In the genomic region with DNA sequence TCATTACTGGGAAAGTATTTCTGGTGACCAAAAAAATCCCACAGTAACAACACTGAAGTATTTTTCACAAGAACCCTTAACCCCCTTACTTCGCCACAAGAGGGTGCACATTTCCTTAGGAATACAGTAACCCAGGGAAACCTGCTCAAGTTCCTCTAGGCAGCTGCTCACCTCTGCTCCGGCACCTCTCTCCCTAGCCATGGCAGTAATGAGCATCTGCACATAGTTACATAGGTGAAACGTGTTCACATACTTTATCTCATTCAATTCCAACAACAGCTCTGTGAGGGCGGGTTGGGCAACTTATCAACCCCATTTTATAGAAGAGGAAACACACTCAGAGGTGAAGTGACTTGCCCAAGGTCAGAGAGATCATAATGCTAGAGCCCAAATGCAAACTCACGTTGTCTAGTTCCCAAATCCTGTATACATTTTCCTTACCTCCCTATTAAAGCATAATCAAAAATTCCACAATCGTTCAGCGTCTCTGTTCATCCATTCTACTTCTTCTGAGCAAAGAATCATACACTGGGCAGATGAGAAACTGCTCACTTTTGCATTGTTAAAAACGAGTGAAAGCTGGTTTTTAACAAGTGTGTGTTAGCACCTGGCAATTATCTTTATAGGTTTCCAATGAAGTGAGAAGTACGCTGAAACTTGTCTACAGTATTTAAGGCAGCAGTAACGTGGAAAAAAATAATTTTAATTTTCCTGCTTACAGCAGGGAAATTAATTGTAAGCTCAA, we compare ENCODE assay signal across 7 cellular contexts.
A peak's percentile ranks its signal among the peaks of the same experiment; 100 is the strongest.
DNase-seq lines count a peak whose midpoint lies in the region; ATAC-seq and TF ChIP-seq lines count a peak whose summit lies in the region.

No MANE protein-coding gene starts in this region.

- H3K36me3 ChIP-seq in IMR-90 (ENCODE audit: control insufficient read depth, insufficient read depth, low read length) (no peaks in the 10 kb centered on the region), OCI-LY1 (ENCODE audit: insufficient read depth, low read length) (no peaks in the 10 kb centered on the region), mesodermal cell (ENCODE audit: control insufficient read depth, insufficient read depth, low read length) (peaks cover 2% of the 10 kb centered on the region)

- H3K4me3 ChIP-seq in IMR-90 (ENCODE audit: insufficient read depth, low read depth, low read length) (no peak overlapping the region), OCI-LY1 (ENCODE audit: low read depth, low read length, poor library complexity, severe bottlenecking) (no peak overlapping the region), mesodermal cell (ENCODE audit: extremely low read depth, insufficient read depth, low read length, poor library complexity, severe bottlenecking) (no peak overlapping the region)

- in situ Hi-C loops in IMR-90 (cut with MboI; ENCODE audit: low sequenced_read_pairs) = loop anchor here (10.0 kb wide), 1 partner anchor 191 kb away; no protein-coding TSS in a partner anchor

- no peak overlapping the region for H3K27ac ChIP-seq in IMR-90 (ENCODE audit: insufficient read depth, low read length)
- H3K27ac ChIP-seq in OCI-LY1 (ENCODE audit: low read depth, low read length, poor library complexity, severe bottlenecking) = no peak overlapping the region
- peak overlapping the region; percentile 68 for H3K27ac ChIP-seq in mesodermal cell (ENCODE audit: low read depth, low read length, severe bottlenecking)

- intact Hi-C loops in IMR-90 (cut with micrococcal nuclease) = loop anchor here (2.0 to 5.0 kb wide), 5 partner anchors 72 to 368 kb away; no protein-coding TSS in a partner anchor

- no peak for TF ChIP-seq POLR2A in IMR-90 (IDR thresholded peaks at IDR 0.05; ENCODE audit: low read depth, low read length)

- CTCF ChIA-PET in IMR-90 (lab: Yijun Ruan, JAX) = interaction anchor here (1.0 to 2.5 kb wide), 5 partner anchors 34 to 180 kb away, joined by 3 to 15 read pairs (median 8); no protein-coding TSS in a partner anchor

- no peak overlapping the region; the same call in 1 of the 2 replicates for H2BK20ac ChIP-seq in IMR-90 (ENCODE audit: low read depth, low read length)

- H2BK5ac ChIP-seq in IMR-90 (ENCODE audit: low read depth, low read length, poor library complexity, severe bottlenecking) = no peak overlapping the region

- H3K79me2 ChIP-seq in OCI-LY1 (ENCODE audit: insufficient read depth, low read length) = no peaks in the 10 kb centered on the region

- H2BK120ac ChIP-seq in IMR-90 (ENCODE audit: low read depth, low read length) = peak overlapping the region; percentile 45

- H4K8ac ChIP-seq in IMR-90 (ENCODE audit: low read depth in 2 of 2, low read length in 2 of 2) = peak overlapping the region in 1 of 2 experiments; percentile 20; a peak in 1 of 4 replicates

- H4K91ac ChIP-seq in IMR-90 (ENCODE audit: insufficient read depth, low read depth, low read length) = no peak overlapping the region

- no peak overlapping the region for H2AFZ ChIP-seq in IMR-90 (replicated peaks; ENCODE audit: low read length, poor library complexity)
- H2AFZ ChIP-seq in OCI-LY1 (ENCODE audit: low read length) = no peak overlapping the region

- POLR2A ChIA-PET in IMR-90 (lab: Charles Lee; ENCODE audit: unreplicated experiment) = interaction anchor here (1.0 kb wide), 1 partner anchor 89 kb away, joined by 3 read pairs; no protein-coding TSS in a partner anchor

- peak; percentile 79 for TF ChIP-seq CTCF in IMR-90 (conservative IDR thresholded peaks at IDR 0.05; ENCODE audit: low read depth, low read length)
- peak; percentile 65; the same call in 1 of the 2 replicates for TF ChIP-seq CTCF in OCI-LY1 (IDR thresholded peaks at IDR 0.05; ENCODE audit: low read length)

- H4K20me1 ChIP-seq in IMR-90 (ENCODE audit: insufficient read depth, low read length) (peaks cover 63% of the 10 kb centered on the region), OCI-LY1 (ENCODE audit: insufficient read depth, low read length) (no peaks in the 10 kb centered on the region)

- 0 out of 2 replicates have a peak overlapping the region, but pooled peaks have one; percentile 44 for H3K23ac ChIP-seq in IMR-90 (ENCODE audit: low read depth, low read length)

- BruUV-seq in IMR-90 (replicated peaks; lab: Mats Ljungman, UMichigan) = no TSS peak

- H3K9ac ChIP-seq in IMR-90 (ENCODE audit: low read depth, low read length) = no peak overlapping the region
- H3K9ac ChIP-seq in OCI-LY1 (ENCODE audit: low read length) = no peak overlapping the region

- H3K4me2 ChIP-seq in IMR-90 (ENCODE audit: low read depth, low read length) = no peak overlapping the region
- H3K4me2 ChIP-seq in OCI-LY1 (ENCODE audit: low read length) = no peak overlapping the region

- dilution Hi-C loops in IMR-90 (cut with HindIII; ENCODE audit: low sequenced_read_pairs, unreplicated experiment) = no loop called here

- no peaks in the 10 kb centered on the region for H3F3A ChIP-seq in OCI-LY1 (ENCODE audit: insufficient read depth, low read length)

- WGBS in IMR-90 (ENCODE audit: extremely low coverage in 2 of 2, insufficient read length in 1 of 2), 2 experiments = no CpG with 5 or more reads among the region's 10 CpGs
- 60 to 64% methylated on average over 7 to 8 of the region's 10 CpGs for WGBS in mesodermal cell (ENCODE audit: insufficient coverage in 2 of 2), 2 experiments

- H3K9me1 ChIP-seq in IMR-90 (ENCODE audit: insufficient read depth, low read length) = peaks cover 14% of the 10 kb centered on the region

- H3K9me3 ChIP-seq in IMR-90 (ENCODE audit: control insufficient read depth, insufficient read depth, low read length) = no peaks in the 10 kb centered on the region
- H3K9me3 ChIP-seq in OCI-LY1 (ENCODE audit: low read length) = no peaks in the 10 kb centered on the region
- no peaks in the 10 kb centered on the region for H3K9me3 ChIP-seq in mesodermal cell (ENCODE audit: control insufficient read depth, low read length)

- no peak overlapping the region for H2AK9ac ChIP-seq in IMR-90 (replicated peaks; ENCODE audit: low read depth, low read length, poor library complexity)

- H3K79me1 ChIP-seq in IMR-90 (ENCODE audit: low read depth in 1 of 2, low read length in 2 of 2) = peaks cover 20 to 71% of the 10 kb centered on the region in 2 experiments

- DNase-seq in ELF-1 (ENCODE audit: low read depth, low spot score) = peak; percentile 67
- peak; percentile 89 for DNase-seq in IMR-90
- DNase-seq in ecto neural progenitor cell (ENCODE audit: low spot score) = peak; percentile 54

- H3K14ac ChIP-seq in IMR-90 (replicated peaks; ENCODE audit: low read depth, low read length) = no peak overlapping the region

- H2BK15ac ChIP-seq in IMR-90 (ENCODE audit: low read depth, low read length) = 0 out of 3 replicates have a peak overlapping the region, but pooled peaks have one; percentile 36

- ATAC-seq in IMR-90 (ENCODE audit: low read depth) (peak; percentile 31), HG03175 (IDR thresholded peaks at IDR 0.05; ENCODE audit: unreplicated experiment) (no peak), GM18873 (IDR thresholded peaks at IDR 0.05; ENCODE audit: low FRiP score, unreplicated experiment) (no peak)

- 0 out of 2 replicates have a peak overlapping the region, but pooled peaks have one; percentile 34 for H3K4ac ChIP-seq in IMR-90 (ENCODE audit: low read depth, low read length)

- no peak overlapping the region for H3K18ac ChIP-seq in IMR-90 (ENCODE audit: low read depth, low read length)

- peaks cover 34% of the 10 kb centered on the region for H3K4me1 ChIP-seq in IMR-90 (ENCODE audit: control insufficient read depth, insufficient read depth, low read length)
- H3K4me1 ChIP-seq in OCI-LY1 (ENCODE audit: insufficient read depth, low read length, severe bottlenecking) = no peaks in the 10 kb centered on the region
- H3K4me1 ChIP-seq in mesodermal cell (ENCODE audit: control insufficient read depth, insufficient read depth, low read length, poor library complexity, severe bottlenecking) = peaks cover 58% of the 10 kb centered on the region

- no peaks in the 10 kb centered on the region for H3K9me2 ChIP-seq in OCI-LY1 (ENCODE audit: low read depth, low read length)

- no peaks in the 10 kb centered on the region for H3K27me3 ChIP-seq in IMR-90 (ENCODE audit: control insufficient read depth, insufficient read depth, low read length)
- H3K27me3 ChIP-seq in OCI-LY1 (ENCODE audit: insufficient read depth, low read length) = no peaks in the 10 kb centered on the region

- peak; percentile 84 for TF ChIP-seq RAD21 in IMR-90 (IDR thresholded peaks at IDR 0.05; ENCODE audit: low read length)

- no peak overlapping the region for H4K5ac ChIP-seq in IMR-90 (ENCODE audit: low read depth, low read length)

- H2AK5ac ChIP-seq in IMR-90 (ENCODE audit: low read depth, low read length) = peak overlapping the region; percentile 76

- no peak overlapping the region for H3K56ac ChIP-seq in IMR-90 (ENCODE audit: extremely low read depth, insufficient read depth, low read length)

TF ChIP-seq in IMR-90, 13 proteins besides CTCF, POLR2A, EP300 and RAD21:
- no peak for TF ChIP-seq RFX5 (IDR thresholded peaks at IDR 0.05; ENCODE audit: low read depth, low read length)
- no peak for TF ChIP-seq MAFK (IDR thresholded peaks at IDR 0.05; ENCODE audit: low read depth, low read length)
- TF ChIP-seq, protein P1, sequence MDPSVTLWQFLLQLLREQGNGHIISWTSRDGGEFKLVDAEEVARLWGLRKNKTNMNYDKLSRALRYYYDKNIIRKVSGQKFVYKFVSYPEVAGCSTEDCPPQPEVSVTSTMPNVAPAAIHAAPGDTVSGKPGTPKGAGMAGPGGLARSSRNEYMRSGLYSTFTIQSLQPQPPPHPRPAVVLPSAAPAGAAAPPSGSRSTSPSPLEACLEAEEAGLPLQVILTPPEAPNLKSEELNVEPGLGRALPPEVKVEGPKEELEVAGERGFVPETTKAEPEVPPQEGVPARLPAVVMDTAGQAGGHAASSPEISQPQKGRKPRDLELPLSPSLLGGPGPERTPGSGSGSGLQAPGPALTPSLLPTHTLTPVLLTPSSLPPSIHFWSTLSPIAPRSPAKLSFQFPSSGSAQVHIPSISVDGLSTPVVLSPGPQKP (IDR thresholded peaks at IDR 0.05; ENCODE audit: borderline replicate concordance, low read depth, low read length) = no peak
- no peak for TF ChIP-seq CHD1 (IDR thresholded peaks at IDR 0.05; ENCODE audit: low read depth, low read length)
- peak; percentile 75 for TF ChIP-seq SMC3 (IDR thresholded peaks at IDR 0.05; ENCODE audit: low read depth, low read length)
- no peak for TF ChIP-seq BHLHE40 (IDR thresholded peaks at IDR 0.05; ENCODE audit: low read depth, low read length)
TF ChIP-seq in IMR-90: peak in this region for 1.
